ENCODE assay signal across 25 cellular contexts in genomic region chr13:45184693-45185092, GRCh38. TPM values are rescaled to one million over a fixed set of nuclear protein-coding genes. Genes with fewer than 3 reads are reported as not detected.
DNase-seq lines count a peak whose midpoint lies in the region; ATAC-seq, FAIRE-seq and TF ChIP-seq lines count a peak whose summit lies in the region.
"Had no signal": no experiment of that assay in that cellular context is flagged by ENCODE, and none has a peak within 500 bp of the region (broad histone marks: within the 10 kb centered on the region; RNA-seq: fewer than 3 reads in every experiment).

No MANE protein-coding gene starts in this region.

- ATAC-seq in activated CD8-positive, alpha-beta T cell treated with anti-CD3 and anti-CD28 coated beads, Interleukin-2, amount 10 ng/mL, durations not matched to agents 7 days and 5 days = no peak
- ATAC-seq in activated CD8-positive, alpha-beta T cell treated with anti-CD3 and anti-CD28 coated beads for 36 hours = no peak
- peak; percentile 49; the same call in 2 of the 3 replicates for ATAC-seq in GM12878
- peak; percentile 50 for ATAC-seq in stimulated activated memory B cell treated with anti-CD40 and anti-IgM and Interleukin-4, amounts not matched to agents 10 μg/mL and 1 μg/mL and 100 μg/mL, for 72 hours
- ATAC-seq in HG02623 (IDR thresholded peaks at IDR 0.05; ENCODE audit: unreplicated experiment) = no peak
- ATAC-seq in GM18520 (IDR thresholded peaks at IDR 0.05; ENCODE audit: unreplicated experiment) = no peak
- ATAC-seq: GM23338, HepG2, Panc1, SK-N-SH treated with all-trans-retinoic acid at 6 μM for 48 hours had no signal

- CTCF ChIA-PET in activated CD8-positive, alpha-beta T cell treated with anti-CD3 and anti-CD28 coated beads, Interleukin-2, amount 10 ng/mL, durations not matched to agents 7 days and 5 days (lab: Charles Lee) = no interaction called here
- CTCF ChIA-PET in activated CD8-positive, alpha-beta T cell treated with anti-CD3 and anti-CD28 coated beads for 36 hours (lab: Charles Lee) = no interaction called here
- CTCF ChIA-PET in GM12878 (lab: Yijun Ruan, JAX) = no interaction called here

- SMC1A ChIA-PET in GM12878 (lab: Charles Lee; ENCODE audit: uncharacterized antibody, unreplicated experiment) = interaction anchor here (1.7 kb wide), 1 partner anchor 15 kb away, joined by 4 read pairs; no protein-coding TSS in a partner anchor

- no peak overlapping the region for H3K4me2 ChIP-seq in GM12878 (ENCODE audit: control insufficient read depth, insufficient read depth)
- H3K4me2 ChIP-seq: GM23338 had no signal

- WGBS in GM12878 (ENCODE audit: insufficient coverage, insufficient replicate concordance, low lambda C conversion rate, missing lambda C conversion rate) = 73% methylated on average over 5 of the region's 5 CpGs
- WGBS in thyroid gland, 2 donors = 92 to 96% methylated on average over 5 of the region's 5 CpGs

- no peak overlapping the region for H2AFZ ChIP-seq in GM12878 (ENCODE audit: control insufficient read depth, low read depth, low read length)
- H2AFZ ChIP-seq: GM23338 had no signal

- TF ChIP-seq CTCF in activated CD8-positive, alpha-beta T cell treated with anti-CD3 and anti-CD28 coated beads for 36 hours (IDR thresholded peaks at IDR 0.05) = no peak
- no peak for TF ChIP-seq CTCF in GM12878 (IDR thresholded peaks at IDR 0.05 in 2 of 3, conservative IDR thresholded peaks at IDR 0.05 in 1 of 3; ENCODE audit: control insufficient read depth in 2 of 3, extremely low read depth in 1 of 3, insufficient read depth in 1 of 3, low read depth in 3 of 3, low read length in 3 of 3)
- no peak for TF ChIP-seq CTCF in thyroid gland (IDR thresholded peaks at IDR 0.05)

- no peak for FAIRE-seq in GM12878 (lab: Jason Lieb, UNC)
- FAIRE-seq: D721Med, HepG2 had no signal

- TF ChIP-seq POLR2A in GM12878 (IDR thresholded peaks at IDR 0.05; ENCODE audit: low read depth, low read length) (no peak), thyroid gland (IDR thresholded peaks at IDR 0.05) (no peak)

- no peaks in the 10 kb centered on the region for H3K27me3 ChIP-seq in GM12878 (replicated peaks in 1 of 2; ENCODE audit: control insufficient read depth in 2 of 2, insufficient read depth in 2 of 2, low read length in 1 of 2)
- H3K27me3 ChIP-seq in thyroid gland = no peaks in the 10 kb centered on the region

- intact Hi-C loops in activated CD8-positive, alpha-beta T cell treated with anti-CD3 and anti-CD28 coated beads for 36 hours (cut with micrococcal nuclease) = no loop called here
- intact Hi-C loops in GM12878 (cut with micrococcal nuclease; ENCODE audit: unreplicated experiment) (no loop called here), thyroid gland (cut with DNase I) (no loop called here)

- H3K9me3 Mint-ChIP-seq in activated CD8-positive, alpha-beta T cell treated with anti-CD3 and anti-CD28 coated beads, Interleukin-2, amount 10 ng/mL, durations not matched to agents 7 days and 5 days (ENCODE audit: insufficient read depth) = no peaks in the 10 kb centered on the region
- no peaks in the 10 kb centered on the region for H3K9me3 Mint-ChIP-seq in activated CD8-positive, alpha-beta T cell treated with anti-CD3 and anti-CD28 coated beads for 36 hours
- no peaks in the 10 kb centered on the region for H3K9me3 Mint-ChIP-seq in IgD-negative memory B cell
- H3K9me3 Mint-ChIP-seq in stimulated activated memory B cell treated with anti-CD40 and anti-IgM and Interleukin-4, amounts not matched to agents 10 μg/mL and 1 μg/mL and 100 μg/mL, for 72 hours = no peaks in the 10 kb centered on the region
- H3K9me3 Mint-ChIP-seq: GM23338 had no signal

- H3K36me3 ChIP-seq in GM12878 (ENCODE audit: control insufficient read depth in 2 of 2, insufficient read depth in 2 of 2, low read length in 1 of 2) (peaks cover 0 to 2% of the 10 kb centered on the region in 2 experiments; a peak in 2 of 4 replicates), thyroid gland (no peaks in the 10 kb centered on the region)
- H3K36me3 ChIP-seq: HAP-1 had no signal

- in situ Hi-C loops in GM12878 (cut with MboI) = no loop called here

- no peaks in the 10 kb centered on the region for H3K27me3 Mint-ChIP-seq in activated CD8-positive, alpha-beta T cell treated with anti-CD3 and anti-CD28 coated beads, Interleukin-2, amount 10 ng/mL, durations not matched to agents 7 days and 5 days (ENCODE audit: low read depth)
- no peaks in the 10 kb centered on the region for H3K27me3 Mint-ChIP-seq in activated CD8-positive, alpha-beta T cell treated with anti-CD3 and anti-CD28 coated beads for 36 hours
- H3K27me3 Mint-ChIP-seq in IgD-negative memory B cell = no peaks in the 10 kb centered on the region
- no peaks in the 10 kb centered on the region for H3K27me3 Mint-ChIP-seq in stimulated activated memory B cell treated with anti-CD40 and anti-IgM and Interleukin-4, amounts not matched to agents 10 μg/mL and 1 μg/mL and 100 μg/mL, for 72 hours

- H3K4me3 Mint-ChIP-seq in activated CD8-positive, alpha-beta T cell treated with anti-CD3 and anti-CD28 coated beads, Interleukin-2, amount 10 ng/mL, durations not matched to agents 7 days and 5 days = no peak overlapping the region
- H3K4me3 Mint-ChIP-seq in activated CD8-positive, alpha-beta T cell treated with anti-CD3 and anti-CD28 coated beads for 36 hours = no peak overlapping the region
- peak overlapping the region in 2 of 4 donors; percentile 77 to 82 for H3K4me3 Mint-ChIP-seq in IgD-negative memory B cell
- H3K4me3 Mint-ChIP-seq in stimulated activated memory B cell treated with anti-CD40 and anti-IgM and Interleukin-4, amounts not matched to agents 10 μg/mL and 1 μg/mL and 100 μg/mL, for 72 hours = no peak overlapping the region
- H3K4me3 Mint-ChIP-seq: GM23338 had no signal

- H3K4me1 Mint-ChIP-seq in activated CD8-positive, alpha-beta T cell treated with anti-CD3 and anti-CD28 coated beads, Interleukin-2, amount 10 ng/mL, durations not matched to agents 7 days and 5 days (ENCODE audit: low read depth) = peaks cover 8% of the 10 kb centered on the region
- H3K4me1 Mint-ChIP-seq in activated CD8-positive, alpha-beta T cell treated with anti-CD3 and anti-CD28 coated beads for 36 hours (ENCODE audit: low read depth) = peaks cover 10% of the 10 kb centered on the region
- H3K4me1 Mint-ChIP-seq in IgD-negative memory B cell = peaks cover 21 to 33% (median 26%) of the 10 kb centered on the region in 3 donors
- H3K4me1 Mint-ChIP-seq in stimulated activated memory B cell treated with anti-CD40 and anti-IgM and Interleukin-4, amounts not matched to agents 10 μg/mL and 1 μg/mL and 100 μg/mL, for 72 hours = peaks cover 27% of the 10 kb centered on the region
- H3K4me1 Mint-ChIP-seq: GM23338 had no signal

- no peak overlapping the region for H3K4me3 ChIP-seq in GM12878
- H3K4me3 ChIP-seq in thyroid gland (replicated peaks in 1 of 3) = no peak overlapping the region
- H3K4me3 ChIP-seq: GM23338, HAP-1 had no signal

- RAD21 ChIA-PET in GM12878 (lab: Charles Lee; ENCODE audit: unreplicated experiment) = no interaction called here

- H3K79me2 ChIP-seq in GM12878 (ENCODE audit: control insufficient read depth, insufficient read depth, low read length) = no peaks in the 10 kb centered on the region

- H3K27ac ChIP-seq in GM12878 (ENCODE audit: control insufficient read depth, insufficient read depth) = no peak overlapping the region
- H3K27ac ChIP-seq in thyroid gland = no peak overlapping the region

- H4K20me1 ChIP-seq in GM12878 (ENCODE audit: control insufficient read depth, insufficient read depth) = no peaks in the 10 kb centered on the region

- no peak for TF ChIP-seq RAD21 in GM12878 (IDR thresholded peaks at IDR 0.05; ENCODE audit: insufficient read depth, low read depth, low read length)

- H3K9me3 ChIP-seq in GM12878 (replicated peaks; ENCODE audit: control insufficient read depth, insufficient read depth, low read length) (no peaks in the 10 kb centered on the region), thyroid gland (no peaks in the 10 kb centered on the region)
- H3K9me3 ChIP-seq: HAP-1 had no signal

- no TSS peak for BruUV-seq in GM12878 (replicated peaks; lab: Mats Ljungman, UMichigan)

- H3K9ac ChIP-seq in GM12878 (ENCODE audit: control insufficient read depth, insufficient read depth, low read length) = no peak overlapping the region

- H3K4me1 ChIP-seq in GM12878 (ENCODE audit: control insufficient read depth, insufficient read depth, low read length) (no peaks in the 10 kb centered on the region), thyroid gland (no peaks in the 10 kb centered on the region)
- H3K4me1 ChIP-seq: HAP-1 had no signal

- peaks cover 14% of the 10 kb centered on the region for H3K36me3 Mint-ChIP-seq in activated CD8-positive, alpha-beta T cell treated with anti-CD3 and anti-CD28 coated beads, Interleukin-2, amount 10 ng/mL, durations not matched to agents 7 days and 5 days (ENCODE audit: low read depth)
- H3K36me3 Mint-ChIP-seq in activated CD8-positive, alpha-beta T cell treated with anti-CD3 and anti-CD28 coated beads for 36 hours (ENCODE audit: low read depth) = peaks cover 26% of the 10 kb centered on the region
- H3K36me3 Mint-ChIP-seq in IgD-negative memory B cell = peaks cover 15% of the 10 kb centered on the region
- peaks cover 35% of the 10 kb centered on the region for H3K36me3 Mint-ChIP-seq in stimulated activated memory B cell treated with anti-CD40 and anti-IgM and Interleukin-4, amounts not matched to agents 10 μg/mL and 1 μg/mL and 100 μg/mL, for 72 hours

- POLR2A ChIA-PET in activated CD8-positive, alpha-beta T cell treated with anti-CD3 and anti-CD28 coated beads, Interleukin-2, amount 10 ng/mL, durations not matched to agents 7 days and 5 days (lab: Charles Lee) = no interaction called here
- POLR2A ChIA-PET in activated CD8-positive, alpha-beta T cell treated with anti-CD3 and anti-CD28 coated beads for 36 hours (lab: Charles Lee) = interaction anchor here (0.8 kb wide), 1 partner anchor 53 kb away, joined by 3 read pairs; no protein-coding TSS in a partner anchor
- POLR2A ChIA-PET in GM12878 (lab: Charles Lee) = no interaction called here

- TF ChIP-seq EP300 in GM12878 (IDR thresholded peaks at IDR 0.05; ENCODE audit: borderline replicate concordance in 1 of 2, control insufficient read depth in 1 of 2, low read depth in 2 of 2, low read length in 2 of 2) = no peak

- DNase-seq in activated CD8-positive, alpha-beta T cell treated with anti-CD3 and anti-CD28 coated beads, Interleukin-2, amount 10 ng/mL, durations not matched to agents 7 days and 5 days = no peak
- no peak for DNase-seq in activated CD8-positive, alpha-beta T cell treated with anti-CD3 and anti-CD28 coated beads for 36 hours
- DNase-seq in GM12878 (ENCODE audit: low read depth, low spot score) (no peak), thyroid gland (no peak)
- DNase-seq: 8988T, DMS53, EL, GF-D8, KBM-7, NCI-H1092 treated with DMSO at 0.1 percent for 48 hours, NCI-H1436 treated with DMSO at 0.1 percent for 48 hours, NCI-H2029, NCI-H2227 treated with DMSO at 0.1 percent for 48 hours, NCI-H510A treated with DMSO at 0.1 percent for 48 hours, NCI-H748 treated with DMSO at 0.1 percent for 48 hours had no signal

- peak overlapping the region; percentile 60 for H3K27ac Mint-ChIP-seq in activated CD8-positive, alpha-beta T cell treated with anti-CD3 and anti-CD28 coated beads, Interleukin-2, amount 10 ng/mL, durations not matched to agents 7 days and 5 days
- H3K27ac Mint-ChIP-seq in activated CD8-positive, alpha-beta T cell treated with anti-CD3 and anti-CD28 coated beads for 36 hours = no peak overlapping the region
- H3K27ac Mint-ChIP-seq in IgD-negative memory B cell = peak overlapping the region; percentile 54 to 92 (median 86)
- H3K27ac Mint-ChIP-seq in stimulated activated memory B cell treated with anti-CD40 and anti-IgM and Interleukin-4, amounts not matched to agents 10 μg/mL and 1 μg/mL and 100 μg/mL, for 72 hours = peak overlapping the region; percentile 13
- H3K27ac Mint-ChIP-seq: GM23338 had no signal

RNA-seq across cellular contexts. Expression of gene KCTD4, which starts 16.2 kb away (rescaled TPM):
- not detected for total RNA-seq in activated CD8-positive, alpha-beta T cell treated with anti-CD3 and anti-CD28 coated beads, Interleukin-2, amount 10 ng/mL, durations not matched to agents 7 days and 5 days
- not detected for total RNA-seq in activated CD8-positive, alpha-beta T cell treated with anti-CD3 and anti-CD28 coated beads for 36 hours
- polyA plus RNA-seq in IgD-negative memory B cell = not detected
- total RNA-seq in GM12878 (2013; cell fraction: nucleolus; rRNA removed) = not detected in 2 replicates
- 0.05 TPM in 1 of 2 replicates, not detected in the other for total RNA-seq in GM12878 (2014; rRNA removed)
- total RNA-seq in GM12878 (2014; rRNA removed; fragmentation: Illumina TruSeq; extraction: Trizol) = not detected in 2 replicates
- not detected in 2 replicates for total RNA-seq in GM12878 (2021)
- not detected for polyA plus RNA-seq in GM12878 (2011; ENCODE audit: low read depth)
- not detected in 2 replicates for polyA plus RNA-seq in GM12878 (2011; rRNA removed)
- not detected in 2 replicates for polyA plus RNA-seq in GM12878 (2011; cell fraction: cytosol; rRNA removed)
- polyA plus RNA-seq in GM12878 (2011; cell fraction: nucleus; rRNA removed) = not detected in 2 replicates
- not detected in 2 replicates for polyA plus RNA-seq in GM12878 (2012)
- 0.10 TPM in 1 of 2 replicates, not detected in the other for polyA plus RNA-seq in GM12878 (2014; fragmentation: Illumina TruSeq; extraction: Trizol)
- polyA plus RNA-seq in GM12878 (2014; fragmentation: Nextera tagmentation; extraction: Ambion mirVana) = not detected
- not detected in 2 replicates for polyA plus RNA-seq in GM12878 (2014; rRNA removed)
- under 1 TPM in 1 of 2 experiments, not detected in 1; 0.09 TPM for polyA plus RNA-seq in GM12878 (2016; fragmentation: Nextera tagmentation; extraction: Ambion mirVana)
- not detected in 2 replicates for polyA minus RNA-seq in GM12878 (2011; rRNA and poly(A)+ RNA removed)
- polyA minus RNA-seq in GM12878 (2011; cell fraction: cytosol; rRNA and poly(A)+ RNA removed) = not detected in 2 replicates
- not detected in 2 replicates for polyA minus RNA-seq in GM12878 (2011; cell fraction: nucleus; rRNA and poly(A)+ RNA removed)
- total RNA-seq in thyroid gland = under 1 TPM in 1 of 4 donors, not detected in 3; 0.11 TPM
- total RNA-seq: GM23338, HepG2 had no signal
- polyA plus RNA-seq: HepG2 had no signal

Comparison
In these comparisons a context has a peak if more than half of its experiments do, and no peak if none do; other contexts are left out.
1. ATAC-seq: peak in GM12878 (single experiment) and stimulated activated memory B cell treated with anti-CD40 and anti-IgM and Interleukin-4, amounts not matched to agents 10 μg/mL and 1 μg/mL and 100 μg/mL, for 72 hours (single experiment); none in activated CD8-positive, alpha-beta T cell treated with anti-CD3 and anti-CD28 coated beads, Interleukin-2, amount 10 ng/mL, durations not matched to agents 7 days and 5 days (single experiment), activated CD8-positive, alpha-beta T cell treated with anti-CD3 and anti-CD28 coated beads for 36 hours (single experiment), HG02623 (single experiment) and GM18520 (single experiment).